ENCODE assay signal across 13 cellular contexts in genomic region chr7:113071465-113071864, GRCh38. TPM values are rescaled to one million over a fixed set of nuclear protein-coding genes. Genes with fewer than 3 reads are reported as not detected.
DNase-seq lines count a peak whose midpoint lies in the region; ATAC-seq and TF ChIP-seq lines count a peak whose summit lies in the region.
"Had no signal": no experiment of that assay in that cellular context is flagged by ENCODE, and none has a peak within 500 bp of the region (broad histone marks: within the 10 kb centered on the region; RNA-seq: fewer than 3 reads in every experiment).

No MANE protein-coding gene starts in this region.

- H3K4me1 Mint-ChIP-seq in glutamatergic neuron (ENCODE audit: low read depth, unreplicated experiment), result no peaks in the 10 kb centered on the region

- peak; percentile 59 for ATAC-seq in GM18499 (IDR thresholded peaks at IDR 0.05; ENCODE audit: insufficient read depth, unreplicated experiment)
- ATAC-seq in HG02610 (IDR thresholded peaks at IDR 0.05; ENCODE audit: unreplicated experiment), result peak; percentile 64
- no peak for ATAC-seq in HG03521 (IDR thresholded peaks at IDR 0.05; ENCODE audit: unreplicated experiment)
- no peak for ATAC-seq in activated naive CD4-positive, alpha-beta T cell treated with anti-CD3 and anti-CD28 coated beads, Interleukin-2, amount 50 U/mL, for 72 hours
- ATAC-seq: CD8-positive, alpha-beta T cell; HCT116; HepG2 had no signal

- DNase-seq in NB4 (ENCODE audit: low read depth) (peak; percentile 94), fibroblast of villous mesenchyme (ENCODE audit: low read depth) (peak; percentile 20), glutamatergic neuron (no peak), NCI-H1105 treated with DMSO at 0.1 percent for 48 hours (lab: John Stamatoyannopoulos, UW) (no peak)
- DNase-seq in activated naive CD4-positive, alpha-beta T cell treated with anti-CD3 and anti-CD28 coated beads, Interleukin-2, amount 50 U/mL, for 72 hours (ENCODE audit: low spot score in 2 of 2), result no peak
- DNase-seq: CD8-positive, alpha-beta T cell had no signal

- no peaks in the 10 kb centered on the region for H3K36me3 Mint-ChIP-seq in glutamatergic neuron (ENCODE audit: unreplicated experiment)
- no peaks in the 10 kb centered on the region for H3K36me3 Mint-ChIP-seq in activated naive CD4-positive, alpha-beta T cell treated with anti-CD3 and anti-CD28 coated beads, Interleukin-2, amount 50 U/mL, for 72 hours
- H3K36me3 Mint-ChIP-seq: CD8-positive, alpha-beta T cell had no signal

- H3K4me3 ChIP-seq in NB4 (ENCODE audit: low read depth, low read length), result no peak overlapping the region
- H3K4me3 ChIP-seq in fibroblast of villous mesenchyme (ENCODE audit: low read depth, low read length), result no peak overlapping the region
- H3K4me3 ChIP-seq: coronary artery, skin epidermis had no signal

- no peak overlapping the region for H3K27ac Mint-ChIP-seq in glutamatergic neuron (ENCODE audit: unreplicated experiment)
- H3K27ac Mint-ChIP-seq in activated naive CD4-positive, alpha-beta T cell treated with anti-CD3 and anti-CD28 coated beads, Interleukin-2, amount 50 U/mL, for 72 hours, result no peak overlapping the region
- H3K27ac Mint-ChIP-seq: CD8-positive, alpha-beta T cell had no signal

- H3K9me3 Mint-ChIP-seq in glutamatergic neuron (ENCODE audit: unreplicated experiment), result no peaks in the 10 kb centered on the region
- H3K9me3 Mint-ChIP-seq in activated naive CD4-positive, alpha-beta T cell treated with anti-CD3 and anti-CD28 coated beads, Interleukin-2, amount 50 U/mL, for 72 hours, result no peaks in the 10 kb centered on the region
- H3K9me3 Mint-ChIP-seq: CD8-positive, alpha-beta T cell had no signal

- TF ChIP-seq POLR2A in NB4 (IDR thresholded peaks at IDR 0.05; ENCODE audit: extremely low read depth, insufficient read length), result no peak

- H3K27me3 Mint-ChIP-seq in glutamatergic neuron (ENCODE audit: unreplicated experiment), result peaks cover 6% of the 10 kb centered on the region

- TF ChIP-seq CTCF in NB4 (IDR thresholded peaks at IDR 0.05; ENCODE audit: low read depth, low read length), result no peak
- no peak for TF ChIP-seq CTCF in fibroblast of villous mesenchyme (IDR thresholded peaks at IDR 0.05; ENCODE audit: insufficient read depth, low read depth, low read length)
- no peak for TF ChIP-seq CTCF in glutamatergic neuron (IDR thresholded peaks at IDR 0.05; ENCODE audit: partially characterized antibody, unreplicated experiment)

- H3K4me3 Mint-ChIP-seq in glutamatergic neuron (ENCODE audit: unreplicated experiment), result no peak overlapping the region
- H3K4me3 Mint-ChIP-seq: CD8-positive, alpha-beta T cell had no signal

RNA-seq across cellular contexts. Expression of gene GPR85, which starts 15.2 kb away (rescaled TPM):
- total RNA-seq in fibroblast of villous mesenchyme, result 2.6 TPM in 2 replicates
- 3.4 TPM for total RNA-seq in glutamatergic neuron (ENCODE audit: unreplicated experiment)
- total RNA-seq in activated naive CD4-positive, alpha-beta T cell treated with anti-CD3 and anti-CD28 coated beads, Interleukin-2, amount 50 U/mL, for 72 hours, result under 1 TPM in 1 of 2 donors, not detected in 1; 0.09 TPM
- total RNA-seq: CD8-positive, alpha-beta T cell; HepG2 had no signal

RNA-seq across cellular contexts. Expression of gene SMIM30, which starts 46.9 kb away (rescaled TPM):
- total RNA-seq in fibroblast of villous mesenchyme (47.4 and 75.6 TPM in 2 replicates), glutamatergic neuron (ENCODE audit: unreplicated experiment) (16.0 TPM)
- total RNA-seq in activated naive CD4-positive, alpha-beta T cell treated with anti-CD3 and anti-CD28 coated beads, Interleukin-2, amount 50 U/mL, for 72 hours, result 10 to 100 TPM; 26.5 to 47.9 TPM

Comparison
In these comparisons a context has a peak if more than half of its experiments do, and no peak if none do; other contexts are left out.
1. ATAC-seq: peak in GM18499 (single experiment) and HG02610 (single experiment); none in HG03521 (single experiment) and activated naive CD4-positive, alpha-beta T cell treated with anti-CD3 and anti-CD28 coated beads, Interleukin-2, amount 50 U/mL, for 72 hours (0 of 2).
2. DNase-seq: peak in NB4 (single experiment) and fibroblast of villous mesenchyme (single experiment); none in glutamatergic neuron (single experiment), NCI-H1105 treated with DMSO at 0.1 percent for 48 hours (single experiment) and activated naive CD4-positive, alpha-beta T cell treated with anti-CD3 and anti-CD28 coated beads, Interleukin-2, amount 50 U/mL, for 72 hours (0 of 2).